In the genomic region with DNA sequence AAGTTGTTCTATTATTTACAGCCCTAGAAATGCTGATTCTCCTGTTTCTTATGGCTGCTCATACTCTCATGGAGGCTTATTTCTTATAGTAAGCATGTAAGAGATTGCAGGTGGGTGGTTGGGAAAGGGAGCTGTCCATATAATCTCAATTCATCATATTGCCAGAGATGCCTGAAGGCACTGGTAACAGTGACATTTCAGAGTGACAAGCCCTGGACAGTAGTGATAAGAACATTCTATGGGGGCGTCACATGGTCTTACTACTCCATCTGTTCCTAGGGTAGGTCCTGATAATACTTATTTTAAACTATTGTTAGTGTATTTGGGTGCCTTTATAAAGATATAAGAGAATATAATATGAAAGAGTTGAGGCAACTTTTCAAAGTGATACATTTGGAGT, we compare ENCODE assay signal across 21 cellular contexts.
"Had no signal": no experiment of that assay in that cellular context is flagged by ENCODE, and none has a peak within 500 bp of the region (broad histone marks: within the 10 kb centered on the region; RNA-seq: fewer than 3 reads in every experiment).

No MANE protein-coding gene starts in this region.

- H3K36me3 ChIP-seq: brain microvascular endothelial cell, colonic mucosa, lower lobe of right lung, right lobe of liver, tibial nerve, uterus had no signal

- ATAC-seq: activated CD4-positive, alpha-beta T cell treated with anti-CD3 and anti-CD28 coated beads for 36 hours; lower lobe of right lung; right lobe of liver had no signal

- H3K27me3 ChIP-seq: brain microvascular endothelial cell, colonic mucosa, right lobe of liver, tibial nerve, uterus had no signal

- H3K4me3 Mint-ChIP-seq: activated CD4-positive, alpha-beta memory T cell treated with anti-CD3 and anti-CD28 coated beads for 36 hours; activated CD4-positive, alpha-beta T cell treated with anti-CD3 and anti-CD28 coated beads for 36 hours; activated naive CD8-positive, alpha-beta T cell treated with anti-CD3 and anti-CD28 coated beads, Interleukin-2, amount 10 ng/mL, durations not matched to agents 7 days and 5 days; activated T-helper 1 cell treated with anti-CD3 and anti-CD28 coated beads, Interleukin-12 subunit alpha, Interleukin-12 subunit beta, Interleukin-2, Interleukin-4 antibody, amounts not matched to agents 30 ng/mL and 10 ng/mL and 1 ng/mL, durations not matched to agents 14 hours and 24 hours and 36 hours; central memory CD8-positive, alpha-beta T cell; nephron; stimulated activated naive CD8-positive, alpha-beta T cell treated with anti-CD3 and anti-CD28 coated beads, Interleukin-15, Interleukin-2, amounts not matched to agents 100 ng/mL and 50 ng/mL, for 24 hours had no signal

- H3K9me3 Mint-ChIP-seq: activated CD4-positive, alpha-beta memory T cell treated with anti-CD3 and anti-CD28 coated beads for 36 hours; activated T-helper 1 cell treated with anti-CD3 and anti-CD28 coated beads, Interleukin-12 subunit alpha, Interleukin-12 subunit beta, Interleukin-2, Interleukin-4 antibody, amounts not matched to agents 30 ng/mL and 10 ng/mL and 1 ng/mL, durations not matched to agents 14 hours and 24 hours and 36 hours; central memory CD8-positive, alpha-beta T cell; nephron had no signal

- H3K4me1 ChIP-seq: colonic mucosa, lower lobe of right lung, parathyroid adenoma, right lobe of liver, tibial nerve, uterus had no signal

- H3K9me3 ChIP-seq: colonic mucosa, lower lobe of right lung, right lobe of liver, tibial nerve, uterus had no signal

- H3K27ac Mint-ChIP-seq: activated CD4-positive, alpha-beta memory T cell treated with anti-CD3 and anti-CD28 coated beads for 36 hours; activated CD4-positive, alpha-beta T cell treated with anti-CD3 and anti-CD28 coated beads for 36 hours; activated naive CD8-positive, alpha-beta T cell treated with anti-CD3 and anti-CD28 coated beads, Interleukin-2, amount 10 ng/mL, durations not matched to agents 7 days and 5 days; activated T-helper 1 cell treated with anti-CD3 and anti-CD28 coated beads, Interleukin-12 subunit alpha, Interleukin-12 subunit beta, Interleukin-2, Interleukin-4 antibody, amounts not matched to agents 30 ng/mL and 10 ng/mL and 1 ng/mL, durations not matched to agents 14 hours and 24 hours and 36 hours; nephron; stimulated activated naive CD8-positive, alpha-beta T cell treated with anti-CD3 and anti-CD28 coated beads, Interleukin-15, Interleukin-2, amounts not matched to agents 100 ng/mL and 50 ng/mL, for 24 hours had no signal

- H3K36me3 Mint-ChIP-seq: activated CD4-positive, alpha-beta memory T cell treated with anti-CD3 and anti-CD28 coated beads for 36 hours had no signal

- H3K4me3 ChIP-seq: colonic mucosa, lower lobe of right lung, right lobe of liver, tibial nerve, uterus had no signal

- H3K27me3 Mint-ChIP-seq: activated CD4-positive, alpha-beta memory T cell treated with anti-CD3 and anti-CD28 coated beads for 36 hours; activated CD4-positive, alpha-beta T cell treated with anti-CD3 and anti-CD28 coated beads for 36 hours; activated naive CD8-positive, alpha-beta T cell treated with anti-CD3 and anti-CD28 coated beads, Interleukin-2, amount 10 ng/mL, durations not matched to agents 7 days and 5 days; central memory CD8-positive, alpha-beta T cell; stimulated activated naive CD8-positive, alpha-beta T cell treated with anti-CD3 and anti-CD28 coated beads, Interleukin-15, Interleukin-2, amounts not matched to agents 100 ng/mL and 50 ng/mL, for 24 hours had no signal

- DNase-seq: activated CD4-positive, alpha-beta memory T cell treated with anti-CD3 and anti-CD28 coated beads for 36 hours; activated CD4-positive, alpha-beta T cell treated with anti-CD3 and anti-CD28 coated beads for 36 hours; activated gamma-delta T cell treated with Interleukin-2 at 50 U/mL for 16 hours; activated naive CD8-positive, alpha-beta T cell treated with anti-CD3 and anti-CD28 coated beads, Interleukin-2, amount 10 ng/mL, durations not matched to agents 7 days and 5 days; activated T-cell treated with anti-CD3 and anti-CD28 coated beads for 4 hours; aorta; brain microvascular endothelial cell; colonic mucosa; hypothalamus; lower lobe of right lung; right lobe of liver; small intestine; stimulated activated CD4-positive, alpha-beta T cell treated with anti-CD3 and anti-CD28 coated beads, Interleukin-15, amount 100 ng/mL, for 24 hours; stimulated activated CD4-positive, alpha-beta T cell treated with anti-CD3 and anti-CD28 coated beads, Interleukin-2, amount 100 ng/mL, for 48 hours; uterus had no signal

- H3K27ac ChIP-seq: brain microvascular endothelial cell, colonic mucosa, lower lobe of right lung, parathyroid adenoma, right lobe of liver, tibial nerve, uterus had no signal
